9 cellular contexts compared by ENCODE assay signal in genomic region chr1:192158181-192158580, GRCh38. TPM values are rescaled to one million over a fixed set of nuclear protein-coding genes. Genes with fewer than 3 reads are reported as not detected.
A peak's percentile ranks its signal among the peaks of the same experiment; 100 is the strongest.
DNase-seq lines count a peak whose midpoint lies in the region; ATAC-seq and TF ChIP-seq lines count a peak whose summit lies in the region.
"Had no signal": no experiment of that assay in that cellular context is flagged by ENCODE, and none has a peak within 500 bp of the region (broad histone marks: within the 10 kb centered on the region; RNA-seq: fewer than 3 reads in every experiment).

Gene RGS18 (plus strand): TSS chr1:192158462. CDS start chr1:192158638, 176 bp downstream.

- H3K27ac ChIP-seq in OCI-LY1 (ENCODE audit: low read depth, low read length, poor library complexity, severe bottlenecking) (peak within 1 kb of the TSS; percentile 77), hepatocyte (no peak within 1 kb of the TSS)

- no peak within 1 kb of the TSS for H2AFZ ChIP-seq in OCI-LY1 (ENCODE audit: low read length)
- no peak within 1 kb of the TSS for H2AFZ ChIP-seq in hepatocyte

- no peaks in the 10 kb centered on the region; the same call in 1 of the 2 replicates for H3F3A ChIP-seq in OCI-LY1 (ENCODE audit: insufficient read depth, low read length)

- no peaks in the 10 kb centered on the region for H3K27me3 Mint-ChIP-seq in activated CD8-positive, alpha-beta T cell treated with anti-CD3 and anti-CD28 coated beads for 36 hours

- H3K4me2 ChIP-seq in OCI-LY1 (ENCODE audit: low read length) = peak within 1 kb of the TSS; percentile 5
- H3K4me2 ChIP-seq in hepatocyte = no peak within 1 kb of the TSS

- intact Hi-C loops in mucosa of descending colon (cut with DNase I, micrococcal nuclease) = no loop called here
- intact Hi-C loops in activated CD8-positive, alpha-beta T cell treated with anti-CD3 and anti-CD28 coated beads for 36 hours (cut with micrococcal nuclease) = no loop called here

- H3K79me2 ChIP-seq in OCI-LY1 (ENCODE audit: insufficient read depth, low read length) = no peaks in the 10 kb centered on the region
- no peaks in the 10 kb centered on the region for H3K79me2 ChIP-seq in hepatocyte

- peak within 1 kb of the TSS; percentile 56 for H3K4me3 ChIP-seq in OCI-LY1 (ENCODE audit: low read depth, low read length, poor library complexity, severe bottlenecking)
- H3K4me3 ChIP-seq in mucosa of descending colon = no peak within 1 kb of the TSS
- no peak within 1 kb of the TSS for H3K4me3 ChIP-seq in hepatocyte

- H4K20me1 ChIP-seq in OCI-LY1 (ENCODE audit: insufficient read depth, low read length) (no peaks in the 10 kb centered on the region), hepatocyte (ENCODE audit: insufficient read depth, poor library complexity, severe bottlenecking) (no peaks in the 10 kb centered on the region)

- POLR2A ChIA-PET in activated CD8-positive, alpha-beta T cell treated with anti-CD3 and anti-CD28 coated beads for 36 hours (lab: Charles Lee) = no interaction called here

- H3K9me3 ChIP-seq in OCI-LY1 (ENCODE audit: low read length) = no peaks in the 10 kb centered on the region
- no peaks in the 10 kb centered on the region for H3K9me3 ChIP-seq in mucosa of descending colon
- no peaks in the 10 kb centered on the region for H3K9me3 ChIP-seq in hepatocyte (ENCODE audit: low read depth)

- 78% methylated on average over 3 of the region's 3 CpGs for WGBS in hepatocyte (ENCODE audit: low lambda C conversion rate, missing lambda C conversion rate)

- H3K4me1 ChIP-seq in OCI-LY1 (ENCODE audit: insufficient read depth, low read length, severe bottlenecking) (peaks cover 6% of the 10 kb centered on the region), mucosa of descending colon (ENCODE audit: low read depth) (no peaks in the 10 kb centered on the region), hepatocyte (ENCODE audit: insufficient read depth) (no peaks in the 10 kb centered on the region)

- no peak within 1 kb of the TSS for H3K27ac Mint-ChIP-seq in activated CD8-positive, alpha-beta T cell treated with anti-CD3 and anti-CD28 coated beads for 36 hours

- TF ChIP-seq CTCF in OCI-LY1 (IDR thresholded peaks at IDR 0.05; ENCODE audit: low read length) (no peak), mucosa of descending colon (IDR thresholded peaks at IDR 0.05) (no peak), hepatocyte (IDR thresholded peaks at IDR 0.05; ENCODE audit: poor library complexity) (no peak)
- TF ChIP-seq CTCF in activated CD8-positive, alpha-beta T cell treated with anti-CD3 and anti-CD28 coated beads for 36 hours (IDR thresholded peaks at IDR 0.05) = no peak

- H3K4me1 Mint-ChIP-seq in activated CD8-positive, alpha-beta T cell treated with anti-CD3 and anti-CD28 coated beads for 36 hours (ENCODE audit: low read depth) = no peaks in the 10 kb centered on the region

- H3K9me2 ChIP-seq in OCI-LY1 (ENCODE audit: low read depth, low read length) (no peaks in the 10 kb centered on the region), hepatocyte (replicated peaks; ENCODE audit: insufficient read depth) (no peaks in the 10 kb centered on the region)

- peak in 1 of 3 donors; percentile 13 for DNase-seq in mucosa of descending colon
- DNase-seq in activated CD8-positive, alpha-beta T cell treated with anti-CD3 and anti-CD28 coated beads for 36 hours = no peak
- no peak for DNase-seq in HT-29 (ENCODE audit: low spot score)
- no peak for DNase-seq in hepatocyte (ENCODE audit: low spot score)
- no peak for DNase-seq in NCI-H2029 treated with DMSO at 0.1 percent for 48 hours (lab: John Stamatoyannopoulos, UW)
- DNase-seq: NCI-H510A had no signal

- CTCF ChIA-PET in activated CD8-positive, alpha-beta T cell treated with anti-CD3 and anti-CD28 coated beads for 36 hours (lab: Charles Lee) = no interaction called here

- no peak within 1 kb of the TSS for H3K4me3 Mint-ChIP-seq in activated CD8-positive, alpha-beta T cell treated with anti-CD3 and anti-CD28 coated beads for 36 hours

- ATAC-seq in GM18520 (IDR thresholded peaks at IDR 0.05; ENCODE audit: unreplicated experiment) (peak; percentile 76), HG02870 (IDR thresholded peaks at IDR 0.05; ENCODE audit: unreplicated experiment) (peak; percentile 96), mucosa of descending colon (peak; percentile 30)
- no peak for ATAC-seq in activated CD8-positive, alpha-beta T cell treated with anti-CD3 and anti-CD28 coated beads for 36 hours

- H3K9me3 Mint-ChIP-seq in activated CD8-positive, alpha-beta T cell treated with anti-CD3 and anti-CD28 coated beads for 36 hours = no peaks in the 10 kb centered on the region

- H3K9ac ChIP-seq in OCI-LY1 (ENCODE audit: low read length) = peak within 1 kb of the TSS; percentile 54

- H3K36me3 ChIP-seq in OCI-LY1 (ENCODE audit: insufficient read depth, low read length) (no peaks in the 10 kb centered on the region), mucosa of descending colon (ENCODE audit: low read depth) (no peaks in the 10 kb centered on the region), hepatocyte (replicated peaks; ENCODE audit: insufficient read depth, low read depth) (no peaks in the 10 kb centered on the region)

- H3K27me3 ChIP-seq in OCI-LY1 (ENCODE audit: insufficient read depth, low read length) (no peaks in the 10 kb centered on the region), hepatocyte (no peaks in the 10 kb centered on the region)

- no peaks in the 10 kb centered on the region for H3K36me3 Mint-ChIP-seq in activated CD8-positive, alpha-beta T cell treated with anti-CD3 and anti-CD28 coated beads for 36 hours (ENCODE audit: low read depth)

RNA-seq across cellular contexts. Expression of gene RGS18, which starts in this region (rescaled TPM):
- total RNA-seq in mucosa of descending colon = 1 to 10 TPM in 2 of 3 donors, under 1 TPM in 1; 0.75 to 2.2 (median 1.7) TPM
- under 1 TPM in 1 of 2 experiments, not detected in 1; 0.23 TPM for total RNA-seq in activated CD8-positive, alpha-beta T cell treated with anti-CD3 and anti-CD28 coated beads for 36 hours
- total RNA-seq in HT-29 (2014; rRNA removed; shearing (Covaris generic)) = not detected in 2 replicates
- total RNA-seq in hepatocyte = 0.13 TPM in 1 of 2 replicates, not detected in the other
- polyA plus RNA-seq in hepatocyte = not detected in 2 replicates
